17 cellular contexts compared by ENCODE assay signal in the genomic region with DNA sequence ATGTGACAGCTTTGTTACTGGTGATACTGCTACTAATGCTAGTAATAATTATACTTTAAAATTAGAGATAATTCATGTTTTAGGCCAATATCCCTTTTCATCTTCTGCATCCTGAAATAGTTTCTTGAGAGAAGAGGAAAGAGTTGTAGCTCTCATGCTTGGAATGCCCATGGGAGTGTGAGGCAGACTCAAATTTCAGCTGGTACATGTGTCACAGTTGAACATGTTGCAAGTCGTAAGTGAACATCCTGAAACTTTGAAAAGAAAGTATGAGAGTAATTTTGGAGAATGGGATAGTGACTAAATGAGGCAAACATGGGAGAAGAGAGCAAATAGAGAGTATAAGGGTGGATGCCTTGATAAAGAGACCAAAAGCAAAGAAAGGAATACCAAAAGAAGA.
DNase-seq lines count a peak whose midpoint lies in the region; ATAC-seq and TF ChIP-seq lines count a peak whose summit lies in the region.
"Had no signal": no experiment of that assay in that cellular context is flagged by ENCODE, and none has a peak within 500 bp of the region (broad histone marks: within the 10 kb centered on the region; RNA-seq: fewer than 3 reads in every experiment).

No MANE protein-coding gene starts in this region.

- peaks cover 51% of the 10 kb centered on the region for H3F3A ChIP-seq in SK-N-SH (replicated peaks; ENCODE audit: insufficient read depth)

- POLR2A ChIA-PET in SK-N-SH (lab: Yijun Ruan, JAX): no interaction called here

- H3K4me3 ChIP-seq in SK-N-SH (ENCODE audit: low read depth in 2 of 2, low read length in 1 of 2): no peak overlapping the region
- no peak overlapping the region for H3K4me3 ChIP-seq in fibroblast of pulmonary artery (replicated peaks; ENCODE audit: low read depth, low read length)
- H3K4me3 ChIP-seq: body of pancreas, skin epidermis, thoracic aorta had no signal

- no peaks in the 10 kb centered on the region for H3K9me3 ChIP-seq in SK-N-SH
- H3K9me3 ChIP-seq: body of pancreas, thoracic aorta had no signal

- H2AFZ ChIP-seq in SK-N-SH (ENCODE audit: low read depth): peak overlapping the region; percentile 52; the same call in 1 of the 2 replicates

- H3K4me1 Mint-ChIP-seq in osteocyte (ENCODE audit: unreplicated experiment): peaks cover 47% of the 10 kb centered on the region
- H3K4me1 Mint-ChIP-seq: activated T-helper 17 cell treated with anti-CD3 and anti-CD28 coated beads, Interleukin-2, amount 50 U/mL, for 72 hours; immature natural killer cell had no signal

- H3K9me2 ChIP-seq in SK-N-SH: no peaks in the 10 kb centered on the region

- H3K27me3 Mint-ChIP-seq in osteocyte (ENCODE audit: unreplicated experiment): no peaks in the 10 kb centered on the region
- H3K27me3 Mint-ChIP-seq: activated T-helper 17 cell treated with anti-CD3 and anti-CD28 coated beads, Interleukin-2, amount 50 U/mL, for 72 hours had no signal

- H3K9ac ChIP-seq in SK-N-SH: peak overlapping the region; percentile 80

- peak overlapping the region in 1 of 2 experiments; percentile 100; a peak in 2 of 4 replicates for H3K27ac ChIP-seq in SK-N-SH (ENCODE audit: low read depth in 2 of 2, low read length in 1 of 2)
- H3K27ac ChIP-seq: body of pancreas had no signal

- DNase-seq in GM03348 (ENCODE audit: low spot score): peak; percentile 42
- no peak for DNase-seq in SK-N-SH
- peak; percentile 87 for DNase-seq in fibroblast of pulmonary artery (ENCODE audit: low read depth)
- no peak for DNase-seq in osteocyte (ENCODE audit: extremely low spot score, unreplicated experiment)
- DNase-seq in GM20000 (ENCODE audit: low spot score): no peak
- DNase-seq: activated CD4-positive, alpha-beta T cell treated with anti-CD3 and anti-CD28 coated beads, Interleukin-2, amount 50 U/mL, for 48 hours; body of pancreas; CD8-positive, alpha-beta T cell; erythroblast; immature natural killer cell; MV-4-11 had no signal

- peaks cover 8% of the 10 kb centered on the region for H3K9me3 Mint-ChIP-seq in osteocyte (ENCODE audit: unreplicated experiment)
- H3K9me3 Mint-ChIP-seq: activated T-helper 17 cell treated with anti-CD3 and anti-CD28 coated beads, Interleukin-2, amount 50 U/mL, for 72 hours; CD8-positive, alpha-beta T cell had no signal

- TF ChIP-seq EP300 in SK-N-SH (IDR thresholded peaks at IDR 0.05; ENCODE audit: borderline replicate concordance in 1 of 2, low read depth in 1 of 2, low read length in 1 of 2): 0 out of 4 replicates have a peak, but pooled peaks of 1 of the 2 experiments have one; percentile 13

- 30% methylated on average over 1 of the region's 1 CpG for WGBS in SK-N-SH (ENCODE audit: low lambda C conversion rate)

- peaks cover 0 to 47% of the 10 kb centered on the region in 2 experiments; a peak in 3 of 4 replicates for H3K4me1 ChIP-seq in SK-N-SH (ENCODE audit: control insufficient read depth in 1 of 2, insufficient read depth in 2 of 2, low read depth in 1 of 2, low read length in 1 of 2)

- no peak for ATAC-seq in HG03135 (IDR thresholded peaks at IDR 0.05; ENCODE audit: unreplicated experiment)
- no peak for ATAC-seq in HG02870 (IDR thresholded peaks at IDR 0.05; ENCODE audit: unreplicated experiment)
- no peak for ATAC-seq in GM19351 (IDR thresholded peaks at IDR 0.05; ENCODE audit: unreplicated experiment)
- ATAC-seq: activated T-helper 17 cell treated with anti-CD3 and anti-CD28 coated beads, Interleukin-2, amount 50 U/mL, for 72 hours; body of pancreas; CD8-positive, alpha-beta T cell had no signal

- no peaks in the 10 kb centered on the region for H3K36me3 Mint-ChIP-seq in osteocyte (ENCODE audit: unreplicated experiment)
- H3K36me3 Mint-ChIP-seq: CD8-positive, alpha-beta T cell; immature natural killer cell had no signal

- peak overlapping the region; percentile 58 for H3K27ac Mint-ChIP-seq in osteocyte (ENCODE audit: unreplicated experiment)
- H3K27ac Mint-ChIP-seq: activated T-helper 17 cell treated with anti-CD3 and anti-CD28 coated beads, Interleukin-2, amount 50 U/mL, for 72 hours; CD8-positive, alpha-beta T cell; immature natural killer cell had no signal

- no peak for TF ChIP-seq CTCF in SK-N-SH (IDR thresholded peaks at IDR 0.05)
- no peak for TF ChIP-seq CTCF in fibroblast of pulmonary artery (IDR thresholded peaks at IDR 0.05; ENCODE audit: low read length, missing control alignments)
- TF ChIP-seq CTCF in osteocyte (IDR thresholded peaks at IDR 0.05): no peak
- no peak for TF ChIP-seq CTCF in GM20000 (IDR thresholded peaks at IDR 0.05; ENCODE audit: extremely low read depth, missing control alignments)

- no peak for TF ChIP-seq RAD21 in SK-N-SH (IDR thresholded peaks at IDR 0.05; ENCODE audit: low read length)

- CTCF ChIA-PET in SK-N-SH (lab: Yijun Ruan, JAX): no interaction called here

- peaks cover 0 to 4% of the 10 kb centered on the region in 2 experiments for H3K36me3 ChIP-seq in SK-N-SH (replicated peaks in 1 of 2; ENCODE audit: control insufficient read depth in 1 of 2, insufficient read depth in 2 of 2, low read length in 1 of 2)
- H3K36me3 ChIP-seq: thoracic aorta had no signal

- no peak overlapping the region for H3K4me3 Mint-ChIP-seq in osteocyte (ENCODE audit: unreplicated experiment)
- H3K4me3 Mint-ChIP-seq: activated T-helper 17 cell treated with anti-CD3 and anti-CD28 coated beads, Interleukin-2, amount 50 U/mL, for 72 hours; CD8-positive, alpha-beta T cell; immature natural killer cell had no signal

- H3K4me2 ChIP-seq in SK-N-SH: peak overlapping the region; percentile 50; the same call in 1 of the 2 replicates

- H3K79me2 ChIP-seq in SK-N-SH (ENCODE audit: insufficient read depth): no peaks in the 10 kb centered on the region

- H4K20me1 ChIP-seq in SK-N-SH (ENCODE audit: insufficient read depth): no peaks in the 10 kb centered on the region

- no peaks in the 10 kb centered on the region for H3K27me3 ChIP-seq in SK-N-SH (ENCODE audit: insufficient read depth)
- H3K27me3 ChIP-seq: body of pancreas had no signal

TF ChIP-seq in SK-N-SH, 30 proteins besides CTCF, POLR2A, EP300 and RAD21:
- no peak for TF ChIP-seq IRF3 (IDR thresholded peaks at IDR 0.05; ENCODE audit: low read depth, low read length)
- TF ChIP-seq MEF2A (IDR thresholded peaks at IDR 0.05; ENCODE audit: borderline replicate concordance, low read depth): no peak
- no peak for TF ChIP-seq NFIC (IDR thresholded peaks at IDR 0.05; ENCODE audit: borderline replicate concordance)
- TF ChIP-seq SMC3 (IDR thresholded peaks at IDR 0.05; ENCODE audit: low read depth, low read length): no peak
- TF ChIP-seq RFX5 (IDR thresholded peaks at IDR 0.05; ENCODE audit: low read length): no peak
- no peak for TF ChIP-seq RCOR1 (IDR thresholded peaks at IDR 0.05; ENCODE audit: low read length)
- TF ChIP-seq TCF12 (IDR thresholded peaks at IDR 0.05): peak; percentile 45; the same call in 1 of the 2 replicates
- TF ChIP-seq SIN3A (IDR thresholded peaks at IDR 0.05; ENCODE audit: borderline replicate concordance, low read depth, low read length): no peak
- 0 out of 2 replicates have a peak, but pooled peaks have one; percentile 11 for TF ChIP-seq FOSL2 (IDR thresholded peaks at IDR 0.05; ENCODE audit: borderline replicate concordance, low read depth)
- TF ChIP-seq, protein P1, sequence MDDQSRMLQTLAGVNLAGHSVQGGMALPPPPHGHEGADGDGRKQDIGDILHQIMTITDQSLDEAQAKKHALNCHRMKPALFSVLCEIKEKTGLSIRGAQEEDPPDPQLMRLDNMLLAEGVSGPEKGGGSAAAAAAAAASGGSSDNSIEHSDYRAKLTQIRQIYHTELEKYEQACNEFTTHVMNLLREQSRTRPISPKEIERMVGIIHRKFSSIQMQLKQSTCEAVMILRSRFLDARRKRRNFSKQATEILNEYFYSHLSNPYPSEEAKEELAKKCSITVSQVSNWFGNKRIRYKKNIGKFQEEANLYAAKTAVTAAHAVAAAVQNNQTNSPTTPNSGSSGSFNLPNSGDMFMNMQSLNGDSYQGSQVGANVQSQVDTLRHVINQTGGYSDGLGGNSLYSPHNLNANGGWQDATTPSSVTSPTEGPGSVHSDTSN (IDR thresholded peaks at IDR 0.05): 0 out of 2 replicates have a peak, but pooled peaks have one; percentile 18
- no peak for TF ChIP-seq YY1 (IDR thresholded peaks at IDR 0.05; ENCODE audit: low read depth)
- 0 out of 2 replicates have a peak, but pooled peaks have one; percentile 42 for TF ChIP-seq TEAD4 (IDR thresholded peaks at IDR 0.05; ENCODE audit: borderline replicate concordance, insufficient read depth)
- TF ChIP-seq TAF1 (IDR thresholded peaks at IDR 0.05; ENCODE audit: borderline replicate concordance, low read depth, low read length): no peak
- no peak for TF ChIP-seq POLR2AphosphoS5 (IDR thresholded peaks at IDR 0.05; ENCODE audit: low read depth, low read length)
- no peak for TF ChIP-seq ZBTB33 (IDR thresholded peaks at IDR 0.05; ENCODE audit: borderline replicate concordance, low read depth)

Comparison
In these comparisons a context has a peak if more than half of its experiments do, and no peak if none do; other contexts are left out.
1. DNase-seq: peak in GM03348 (single experiment) and fibroblast of pulmonary artery (single experiment); none in SK-N-SH (single experiment), osteocyte (single experiment) and GM20000 (single experiment).